In genomic region chr1:179831225-179831624, GRCh38 we compare ENCODE assay signal across 1 cellular context.
TF ChIP-seq lines count a peak whose summit lies in the region.

No MANE protein-coding gene starts in this region.

TF ChIP-seq in K562, 482 proteins besides CTCF, POLR2A, EP300 and RAD21 (continued from another document):
- TF ChIP-seq, protein P1, sequence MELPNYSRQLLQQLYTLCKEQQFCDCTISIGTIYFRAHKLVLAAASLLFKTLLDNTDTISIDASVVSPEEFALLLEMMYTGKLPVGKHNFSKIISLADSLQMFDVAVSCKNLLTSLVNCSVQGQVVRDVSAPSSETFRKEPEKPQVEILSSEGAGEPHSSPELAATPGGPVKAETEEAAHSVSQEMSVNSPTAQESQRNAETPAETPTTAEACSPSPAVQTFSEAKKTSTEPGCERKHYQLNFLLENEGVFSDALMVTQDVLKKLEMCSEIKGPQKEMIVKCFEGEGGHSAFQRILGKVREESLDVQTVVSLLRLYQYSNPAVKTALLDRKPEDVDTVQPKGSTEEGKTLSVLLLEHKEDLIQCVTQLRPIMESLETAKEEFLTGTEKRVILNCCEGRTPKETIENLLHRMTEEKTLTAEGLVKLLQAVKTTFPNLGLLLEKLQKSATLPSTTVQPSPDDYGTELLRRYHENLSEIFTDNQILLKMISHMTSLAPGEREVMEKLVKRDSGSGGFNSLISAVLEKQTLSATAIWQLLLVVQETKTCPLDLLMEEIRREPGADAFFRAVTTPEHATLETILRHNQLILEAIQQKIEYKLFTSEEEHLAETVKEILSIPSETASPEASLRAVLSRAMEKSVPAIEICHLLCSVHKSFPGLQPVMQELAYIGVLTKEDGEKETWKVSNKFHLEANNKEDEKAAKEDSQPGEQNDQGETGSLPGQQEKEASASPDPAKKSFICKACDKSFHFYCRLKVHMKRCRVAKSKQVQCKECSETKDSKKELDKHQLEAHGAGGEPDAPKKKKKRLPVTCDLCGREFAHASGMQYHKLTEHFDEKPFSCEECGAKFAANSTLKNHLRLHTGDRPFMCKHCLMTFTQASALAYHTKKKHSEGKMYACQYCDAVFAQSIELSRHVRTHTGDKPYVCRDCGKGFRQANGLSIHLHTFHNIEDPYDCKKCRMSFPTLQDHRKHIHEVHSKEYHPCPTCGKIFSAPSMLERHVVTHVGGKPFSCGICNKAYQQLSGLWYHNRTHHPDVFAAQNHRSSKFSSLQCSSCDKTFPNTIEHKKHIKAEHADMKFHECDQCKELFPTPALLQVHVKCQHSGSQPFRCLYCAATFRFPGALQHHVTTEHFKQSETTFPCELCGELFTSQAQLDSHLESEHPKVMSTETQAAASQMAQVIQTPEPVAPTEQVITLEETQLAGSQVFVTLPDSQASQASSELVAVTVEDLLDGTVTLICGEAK (IDR thresholded peaks at IDR 0.05), result no peak
- TF ChIP-seq, protein P1 (CRISPR knock-in tag; IDR thresholded peaks at IDR 0.05), result no peak
- TF ChIP-seq NUFIP1 (IDR thresholded peaks at IDR 0.05; ENCODE audit: partially characterized antibody) (no peak), HDAC1 (IDR thresholded peaks at IDR 0.05) (no peak), HNRNPLL (IDR thresholded peaks at IDR 0.05; ENCODE audit: low read depth, low read length, poor library complexity, severe bottlenecking) (peak; percentile 53)
